Comparison of ENCODE assay signal across 8 cellular contexts in genomic region chr21:36070999-36071398, GRCh38. TPM values are rescaled to one million over a fixed set of nuclear protein-coding genes. Genes with fewer than 3 reads are reported as not detected.
DNase-seq lines count a peak whose midpoint lies in the region; ATAC-seq and TF ChIP-seq lines count a peak whose summit lies in the region.

No MANE protein-coding gene starts in this region.

- H3K9me3 Mint-ChIP-seq in memory B cell: peaks cover 4% of the 10 kb centered on the region

- H3K4me3 Mint-ChIP-seq in memory B cell: peak overlapping the region; percentile 70

- ATAC-seq in left cardiac atrium: no peak
- ATAC-seq in memory B cell (ENCODE audit: low read depth): no peak

- peak overlapping the region; percentile 7 for H3K27ac Mint-ChIP-seq in memory B cell

- H3K9me3 ChIP-seq in right atrium auricular region (peaks cover 3 to 5% of the 10 kb centered on the region in 2 donors), breast epithelium (no peaks in the 10 kb centered on the region), uterus (no peaks in the 10 kb centered on the region)

- H3K4me3 ChIP-seq in right atrium auricular region (peak overlapping the region; percentile 60 to 70), breast epithelium (peak overlapping the region in 2 of 3 donors; percentile 26 to 67), uterus (peak overlapping the region in 1 of 2 donors; percentile 6)

- H3K27me3 ChIP-seq in right atrium auricular region: no peaks in the 10 kb centered on the region
- H3K27me3 ChIP-seq in breast epithelium: no peaks in the 10 kb centered on the region
- H3K27me3 ChIP-seq in uterus: no peaks in the 10 kb centered on the region

- no peak for TF ChIP-seq POLR2A in breast epithelium (IDR thresholded peaks at IDR 0.05)
- no peak for TF ChIP-seq POLR2A in uterus (IDR thresholded peaks at IDR 0.05)

- peaks cover 0 to 27% of the 10 kb centered on the region in 2 donors for H3K4me1 ChIP-seq in right atrium auricular region
- peaks cover 0 to 19% of the 10 kb centered on the region in 2 donors for H3K4me1 ChIP-seq in breast epithelium
- peaks cover 0 to 3% of the 10 kb centered on the region in 2 donors for H3K4me1 ChIP-seq in uterus

- H3K36me3 ChIP-seq in right atrium auricular region (peaks cover 17% of the 10 kb centered on the region), breast epithelium (no peaks in the 10 kb centered on the region), uterus (no peaks in the 10 kb centered on the region)

- H3K27me3 Mint-ChIP-seq in memory B cell: no peaks in the 10 kb centered on the region

- DNase-seq in right atrium auricular region (ENCODE audit: low spot score): no peak
- no peak for DNase-seq in left cardiac atrium
- no peak for DNase-seq in breast epithelium (ENCODE audit: low spot score in 2 of 2)
- DNase-seq in memory B cell (ENCODE audit: low spot score in 2 of 2): no peak
- DNase-seq in GM03348 (ENCODE audit: low spot score): no peak
- DNase-seq in ureter (ENCODE audit: low spot score): no peak
- DNase-seq in NCI-H2107 (lab: John Stamatoyannopoulos, UW): no peak
- DNase-seq in uterus: no peak

- TF ChIP-seq CTCF in right atrium auricular region (IDR thresholded peaks at IDR 0.05): no peak
- no peak for TF ChIP-seq CTCF in breast epithelium (IDR thresholded peaks at IDR 0.05)
- TF ChIP-seq CTCF in uterus (IDR thresholded peaks at IDR 0.05): no peak

- H3K27ac ChIP-seq in right atrium auricular region: no peak overlapping the region
- no peak overlapping the region for H3K27ac ChIP-seq in breast epithelium
- H3K27ac ChIP-seq in uterus: no peak overlapping the region

- H3K4me1 Mint-ChIP-seq in memory B cell: peaks cover 22% of the 10 kb centered on the region

- peaks cover 18% of the 10 kb centered on the region for H3K36me3 Mint-ChIP-seq in memory B cell

- intact Hi-C loops in left cardiac atrium (cut with DNase I): loop anchor here in 1 of 2 donors (5.0 kb wide), 1 partner anchor 41 kb away; no protein-coding TSS in a partner anchor
- intact Hi-C loops in breast epithelium (cut with DNase I; ENCODE audit: low total_unique reads): no loop called here
- intact Hi-C loops in uterus (cut with DNase I; ENCODE audit: low total_unique reads): no loop called here

RNA-seq across cellular contexts. Expression of gene CBR1, which starts 1.2 kb away (rescaled TPM):
- 100 to 1,000 TPM in 1 of 2 donors, 10 to 100 TPM in 1; 60.7 to 101 TPM for total RNA-seq in right atrium auricular region
- total RNA-seq in left cardiac atrium: 10 to 100 TPM; 25.3 to 34.8 TPM
- 100 to 1,000 TPM in 1 of 3 donors, 10 to 100 TPM in 2; 79.5 to 104 (median 85.5) TPM for total RNA-seq in breast epithelium
- total RNA-seq in ureter: 44.2 TPM
- total RNA-seq in uterus: 100 to 1,000 TPM in 1 of 4 donors, 10 to 100 TPM in 3; 35.7 to 152 (median 57.9) TPM

RNA-seq across cellular contexts. Expression of gene SETD4, which starts 10.7 kb away (rescaled TPM):
- total RNA-seq in right atrium auricular region (1 to 10 TPM; 6.3 to 7.6 TPM), left cardiac atrium (10 to 100 TPM; 11.5 TPM), breast epithelium (10 to 100 TPM; 14.2 to 34.1 (median 25.6) TPM), ureter (38.2 TPM), uterus (10 to 100 TPM; 12.4 to 35.6 (median 22.3) TPM)
